ENCODE assay signal across 1 cellular context in genomic region chr2:84314901-84315330, GRCh38.
TF ChIP-seq lines count a peak whose summit lies in the region.

No MANE protein-coding gene starts in this region.

TF ChIP-seq in HepG2, 621 proteins besides CTCF, POLR2A, EP300 and RAD21 (continued from another document):
- TF ChIP-seq ZNF280D (CRISPR knock-in tag; IDR thresholded peaks at IDR 0.05) (0 out of 2 replicates have a peak, but pooled peaks have one; percentile 56), ZNF383 (CRISPR knock-in tag; IDR thresholded peaks at IDR 0.05; ENCODE audit: borderline replicate concordance) (peak; percentile 60; the same call in 1 of the 2 replicates), ZNF781 (CRISPR knock-in tag; IDR thresholded peaks at IDR 0.05; ENCODE audit: borderline replicate concordance, not compliant biosample characterization) (peak; percentile 45), REXO4 (CRISPR knock-in tag; IDR thresholded peaks at IDR 0.05; ENCODE audit: borderline replicate concordance) (no peak), SMAD3 (CRISPR knock-in tag; IDR thresholded peaks at IDR 0.05) (0 out of 2 replicates have a peak, but pooled peaks have one; percentile 34), ZNF816 (CRISPR knock-in tag; IDR thresholded peaks at IDR 0.05; ENCODE audit: borderline replicate concordance) (no peak), ZNF609 (CRISPR knock-in tag; IDR thresholded peaks at IDR 0.05; ENCODE audit: borderline replicate concordance) (no peak), POGK (CRISPR knock-in tag; conservative IDR thresholded peaks at IDR 0.05) (0 out of 2 replicates have a peak, but pooled peaks have one; percentile 45), ZNF281 (CRISPR knock-in tag; IDR thresholded peaks at IDR 0.05; ENCODE audit: borderline replicate concordance) (peak; percentile 96), FOXK1 (CRISPR knock-in tag; IDR thresholded peaks at IDR 0.05; ENCODE audit: borderline replicate concordance, low read depth) (0 out of 2 replicates have a peak, but pooled peaks have one; percentile 40), KDM2A (CRISPR knock-in tag; IDR thresholded peaks at IDR 0.05; ENCODE audit: borderline replicate concordance, low read depth) (peak; percentile 87), THAP7 (CRISPR knock-in tag; IDR thresholded peaks at IDR 0.05) (no peak), ASH2L (IDR thresholded peaks at IDR 0.05; ENCODE audit: insufficient read length, low read depth, low read length) (no peak)
